In the genomic region with DNA sequence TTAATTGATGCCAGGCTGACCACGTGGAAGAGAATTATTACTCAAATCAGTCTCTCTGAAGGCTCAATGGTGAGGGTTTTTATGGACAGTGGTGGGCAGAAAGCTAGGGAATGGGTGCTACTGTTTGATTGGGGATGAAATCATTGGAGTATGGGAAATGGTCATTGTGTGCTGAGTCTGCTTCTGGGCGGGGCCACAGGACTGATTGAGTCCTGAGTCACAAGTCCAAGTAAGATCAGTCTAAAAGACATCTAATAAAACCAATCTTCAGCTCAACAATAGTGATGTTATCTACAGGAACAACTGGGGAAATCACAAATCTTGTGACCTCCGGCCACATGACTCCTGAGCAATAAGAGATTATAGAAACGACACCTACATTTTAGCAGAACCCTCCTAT, we compare ENCODE assay signal across 22 cellular contexts.
"Had no signal": no experiment of that assay in that cellular context is flagged by ENCODE, and none has a peak within 500 bp of the region (broad histone marks: within the 10 kb centered on the region; RNA-seq: fewer than 3 reads in every experiment).

No MANE protein-coding gene starts in this region.

- DNase-seq: colonic mucosa; effector CD8-positive, alpha-beta T cell; endodermal cell; esophagus squamous epithelium; foreskin melanocyte; glutamatergic neuron; kidney; left cardiac atrium; left lung; mesendoderm; midbrain; naive thymus-derived CD4-positive, alpha-beta T cell; right cardiac atrium; sigmoid colon; spleen; stimulated activated naive B cell treated with anti-CD40 and anti-IgM and Interleukin-4, amounts not matched to agents 10 μg/mL and 1 μg/mL and 100 μg/mL, for 72 hours; upper lobe of left lung; uterus had no signal

- H3K4me1 ChIP-seq: colonic mucosa, esophagus squamous epithelium, left lung, neural progenitor cell, parathyroid adenoma, sigmoid colon, spleen, tibial nerve, upper lobe of left lung, uterus had no signal

- H3K4me3 ChIP-seq: colonic mucosa, esophagus squamous epithelium, left lung, neural progenitor cell, sigmoid colon, spleen, thoracic aorta, tibial nerve, upper lobe of left lung, uterus had no signal

- H3K9ac ChIP-seq: neural progenitor cell, parathyroid adenoma had no signal

- ATAC-seq: left cardiac atrium; left lung; naive thymus-derived CD4-positive, alpha-beta T cell; right cardiac atrium; stimulated activated naive B cell treated with anti-CD40 and anti-IgM and Interleukin-4, amounts not matched to agents 10 μg/mL and 1 μg/mL and 100 μg/mL, for 72 hours had no signal

- H3K27me3 ChIP-seq: colonic mucosa, esophagus squamous epithelium, left lung, neural progenitor cell, sigmoid colon, spleen, tibial nerve, upper lobe of left lung, uterus had no signal

- H3K4me2 ChIP-seq: neural progenitor cell had no signal

- H2AFZ ChIP-seq: neural progenitor cell, parathyroid adenoma had no signal

- H3K9me3 ChIP-seq: colonic mucosa, esophagus squamous epithelium, left lung, sigmoid colon, thoracic aorta, tibial nerve, upper lobe of left lung, uterus had no signal

- H3K36me3 ChIP-seq: colonic mucosa, esophagus squamous epithelium, left lung, neural progenitor cell, sigmoid colon, spleen, thoracic aorta, tibial nerve, upper lobe of left lung, uterus had no signal

- H3K79me2 ChIP-seq: parathyroid adenoma had no signal

- H3K27ac ChIP-seq: colonic mucosa, esophagus squamous epithelium, left lung, neural progenitor cell, parathyroid adenoma, sigmoid colon, spleen, thoracic aorta, tibial nerve, upper lobe of left lung, uterus had no signal
